In genomic region chr5:16484081-16484480, GRCh38 we compare ENCODE assay signal across 16 cellular contexts. TPM values are rescaled to one million over a fixed set of nuclear protein-coding genes. Genes with fewer than 3 reads are reported as not detected.
DNase-seq lines count a peak whose midpoint lies in the region; ATAC-seq and TF ChIP-seq lines count a peak whose summit lies in the region.
"Had no signal": no experiment of that assay in that cellular context is flagged by ENCODE, and none has a peak within 500 bp of the region (broad histone marks: within the 10 kb centered on the region; RNA-seq: fewer than 3 reads in every experiment).

No MANE protein-coding gene starts in this region.

- H3K4me1 ChIP-seq in CD8-positive, alpha-beta T cell (ENCODE audit: insufficient read depth, low read length), result no peaks in the 10 kb centered on the region
- H3K4me1 ChIP-seq in RWPE2 (ENCODE audit: insufficient read depth, poor library complexity, severe bottlenecking) (peaks cover 34% of the 10 kb centered on the region), mucosa of rectum (ENCODE audit: control insufficient read depth in 2 of 2, insufficient read depth in 2 of 2, low read length in 2 of 2) (peaks cover 17 to 47% of the 10 kb centered on the region in 2 donors), lower lobe of right lung (no peaks in the 10 kb centered on the region)
- H3K4me1 ChIP-seq: BLaER1 treated with 17β-estradiol and CSF1 and Interleukin-3, amounts not matched to agents 10 nM and 100 nM had no signal

- POLR2A ChIA-PET in CD8-positive, alpha-beta T cell (lab: Charles Lee), result no interaction called here

- no peaks in the 10 kb centered on the region for H3K27me3 Mint-ChIP-seq in CD8-positive, alpha-beta T cell (ENCODE audit: low read depth)
- peaks cover 6% of the 10 kb centered on the region for H3K27me3 Mint-ChIP-seq in nephron progenitor cell (ENCODE audit: low read depth, poor library complexity)
- H3K27me3 Mint-ChIP-seq: CD4-positive, CD25-positive, alpha-beta regulatory T cell had no signal

- ATAC-seq in CD8-positive, alpha-beta T cell, result no peak
- ATAC-seq in RWPE2 (ENCODE audit: low read depth) (peak; percentile 10; the same call in 1 of the 3 replicates), lower lobe of right lung (no peak)
- ATAC-seq: GM23338, HepG2 had no signal

- H3K27me3 ChIP-seq in CD8-positive, alpha-beta T cell (ENCODE audit: insufficient read depth, low read length), result no peaks in the 10 kb centered on the region
- H3K27me3 ChIP-seq in RWPE2 (ENCODE audit: insufficient read depth, poor library complexity, severe bottlenecking) (no peaks in the 10 kb centered on the region), mucosa of rectum (ENCODE audit: control insufficient read depth in 2 of 2, insufficient read depth in 2 of 2, low read length in 2 of 2) (no peaks in the 10 kb centered on the region), lower lobe of right lung (ENCODE audit: low read depth) (no peaks in the 10 kb centered on the region)
- H3K27me3 ChIP-seq: BLaER1 treated with 17β-estradiol and CSF1 and Interleukin-3, amounts not matched to agents 10 nM and 100 nM had no signal

- no peak for TF ChIP-seq CTCF in CD8-positive, alpha-beta T cell (IDR thresholded peaks at IDR 0.05)
- no peak for TF ChIP-seq CTCF in RWPE2 (IDR thresholded peaks at IDR 0.05; ENCODE audit: poor library complexity, severe bottlenecking)
- TF ChIP-seq CTCF in lower lobe of right lung (IDR thresholded peaks at IDR 0.05), result no peak
- TF ChIP-seq CTCF in nephron progenitor cell (IDR thresholded peaks at IDR 0.05), result no peak

- peak overlapping the region; percentile 12 for H3K27ac Mint-ChIP-seq in CD8-positive, alpha-beta T cell
- no peak overlapping the region for H3K27ac Mint-ChIP-seq in nephron progenitor cell
- H3K27ac Mint-ChIP-seq: GM23338 had no signal

- H3K9me3 Mint-ChIP-seq in CD8-positive, alpha-beta T cell, result no peaks in the 10 kb centered on the region
- H3K9me3 Mint-ChIP-seq in nephron progenitor cell, result peaks cover 13% of the 10 kb centered on the region
- H3K9me3 Mint-ChIP-seq: CD4-positive, CD25-positive, alpha-beta regulatory T cell; GM23338 had no signal

- H3K27ac ChIP-seq in CD8-positive, alpha-beta T cell (ENCODE audit: low read depth, low read length), result no peak overlapping the region
- H3K27ac ChIP-seq in RWPE2 (ENCODE audit: poor library complexity, severe bottlenecking) (peak overlapping the region; percentile 5), epithelial cell of prostate (peak overlapping the region; percentile 45), mucosa of rectum (ENCODE audit: low read depth in 2 of 2, low read length in 2 of 2) (peak overlapping the region; percentile 72 to 73), lower lobe of right lung (no peak overlapping the region)
- H3K27ac ChIP-seq: BLaER1 treated with 17β-estradiol and CSF1 and Interleukin-3, amounts not matched to agents 10 nM and 100 nM had no signal

- intact Hi-C loops in CD8-positive, alpha-beta T cell (cut with DNase I, micrococcal nuclease), result loop anchor here in 1 of 2 experiments (5.0 kb wide), 1 partner anchor 68 kb away; no protein-coding TSS in a partner anchor
- intact Hi-C loops in lower lobe of right lung (cut with DNase I), result no loop called here

- H3K9me3 ChIP-seq in CD8-positive, alpha-beta T cell (ENCODE audit: low read length), result no peaks in the 10 kb centered on the region
- H3K9me3 ChIP-seq in RWPE2 (ENCODE audit: severe bottlenecking), result no peaks in the 10 kb centered on the region
- no peaks in the 10 kb centered on the region for H3K9me3 ChIP-seq in mucosa of rectum (ENCODE audit: control insufficient read depth in 2 of 2, low read length in 2 of 2)
- H3K9me3 ChIP-seq in lower lobe of right lung, result no peaks in the 10 kb centered on the region

- no peak for DNase-seq in CD8-positive, alpha-beta T cell
- DNase-seq in RWPE2 (ENCODE audit: low spot score) (no peak), epithelial cell of prostate (ENCODE audit: low read depth, low spot score) (no peak), lower lobe of right lung (no peak), hepatic stellate cell (ENCODE audit: low spot score) (no peak), nephron progenitor cell (no peak)
- no peak for DNase-seq in activated naive CD4-positive, alpha-beta T cell treated with anti-CD3 and anti-CD28 coated beads, Interleukin-2, amount 50 U/mL, for 16 hours
- DNase-seq: ACHN; CD4-positive, CD25-positive, alpha-beta regulatory T cell; DMS79 treated with DMSO at 0.1 percent for 48 hours; EL; H7 had no signal

- peaks cover 27% of the 10 kb centered on the region for H3K4me1 Mint-ChIP-seq in CD8-positive, alpha-beta T cell (ENCODE audit: low read depth)
- peaks cover 7% of the 10 kb centered on the region for H3K4me1 Mint-ChIP-seq in nephron progenitor cell
- H3K4me1 Mint-ChIP-seq: GM23338 had no signal

- peaks cover 26% of the 10 kb centered on the region for H3K36me3 Mint-ChIP-seq in CD8-positive, alpha-beta T cell
- H3K36me3 Mint-ChIP-seq in nephron progenitor cell (ENCODE audit: low read depth), result peaks cover 6% of the 10 kb centered on the region

- no peak overlapping the region for H3K4me3 ChIP-seq in CD8-positive, alpha-beta T cell (ENCODE audit: low read depth, low read length)
- H3K4me3 ChIP-seq in RWPE2 (ENCODE audit: severe bottlenecking), result no peak overlapping the region
- no peak overlapping the region for H3K4me3 ChIP-seq in mucosa of rectum (ENCODE audit: low read length in 2 of 2)
- H3K4me3 ChIP-seq in lower lobe of right lung, result no peak overlapping the region
- H3K4me3 ChIP-seq: BLaER1 treated with 17β-estradiol and CSF1 and Interleukin-3, amounts not matched to agents 10 nM and 100 nM; GM23338 had no signal

- no peak overlapping the region for H3K9ac ChIP-seq in mucosa of rectum (ENCODE audit: low read depth in 1 of 2, low read length in 2 of 2)
- H3K9ac ChIP-seq: BLaER1 treated with 17β-estradiol and CSF1 and Interleukin-3, amounts not matched to agents 10 nM and 100 nM had no signal

- CTCF ChIA-PET in CD8-positive, alpha-beta T cell (lab: Charles Lee), result interaction anchor here (0.6 to 3.4 kb wide), 3 partner anchors 10 to 1491 kb away, joined by 3 to 24 read pairs (median 3); no protein-coding TSS in a partner anchor

- H3K4me3 Mint-ChIP-seq in CD8-positive, alpha-beta T cell, result no peak overlapping the region
- H3K4me3 Mint-ChIP-seq in nephron progenitor cell, result no peak overlapping the region
- H3K4me3 Mint-ChIP-seq: CD4-positive, CD25-positive, alpha-beta regulatory T cell; GM23338 had no signal

- no peaks in the 10 kb centered on the region for H3K36me3 ChIP-seq in CD8-positive, alpha-beta T cell (ENCODE audit: insufficient read depth, low read length)
- H3K36me3 ChIP-seq in RWPE2 (ENCODE audit: low read depth) (no peaks in the 10 kb centered on the region), mucosa of rectum (ENCODE audit: control insufficient read depth in 2 of 2, insufficient read depth in 2 of 2, low read length in 2 of 2) (no peaks in the 10 kb centered on the region), lower lobe of right lung (no peaks in the 10 kb centered on the region)

RNA-seq across cellular contexts. Expression of gene ZNF622, which starts 18.5 kb away (rescaled TPM):
- total RNA-seq in CD8-positive, alpha-beta T cell, result 10 to 100 TPM; 64.8 to 66.1 TPM
- total RNA-seq in lower lobe of right lung, result 28.1 TPM

Comparison
In these comparisons a context has a peak if more than half of its experiments do, and no peak if none do; other contexts are left out.
1. H3K27ac ChIP-seq: peak in RWPE2 (single experiment), epithelial cell of prostate (single experiment) and mucosa of rectum (2 of 2); none in CD8-positive, alpha-beta T cell (single experiment) and lower lobe of right lung (single experiment).